17 cellular contexts compared by ENCODE assay signal in genomic region chr6:20657274-20657800, GRCh38.
"Had no signal": no experiment of that assay in that cellular context is flagged by ENCODE, and none has a peak within 500 bp of the region (broad histone marks: within the 10 kb centered on the region; RNA-seq: fewer than 3 reads in every experiment).

No MANE protein-coding gene starts in this region.

- H3K36me3 ChIP-seq: ovary had no signal

- H3K4me3 ChIP-seq: body of pancreas, mucosa of descending colon, ovary had no signal

- H3K9me3 Mint-ChIP-seq: activated CD8-positive, alpha-beta T cell treated with anti-CD3 and anti-CD28 coated beads for 36 hours; stimulated activated naive CD8-positive, alpha-beta T cell treated with anti-CD3 and anti-CD28 coated beads, Interleukin-15, amount 100 ng/mL, for 72 hours had no signal

- H3K27ac Mint-ChIP-seq: activated CD8-positive, alpha-beta T cell treated with anti-CD3 and anti-CD28 coated beads for 36 hours; activated naive CD8-positive, alpha-beta T cell; naive thymus-derived CD4-positive, alpha-beta T cell; stimulated activated naive CD8-positive, alpha-beta T cell treated with anti-CD3 and anti-CD28 coated beads, Interleukin-15, amount 100 ng/mL, for 72 hours; type B pancreatic cell had no signal

- H3K27me3 Mint-ChIP-seq: activated CD8-positive, alpha-beta T cell treated with anti-CD3 and anti-CD28 coated beads for 36 hours; activated naive CD8-positive, alpha-beta T cell; naive thymus-derived CD4-positive, alpha-beta T cell; stimulated activated naive CD8-positive, alpha-beta T cell treated with anti-CD3 and anti-CD28 coated beads, Interleukin-15, amount 100 ng/mL, for 72 hours; type B pancreatic cell had no signal

- DNase-seq: activated CD4-positive, alpha-beta T cell treated with anti-CD3 and anti-CD28 coated beads for 4 hours; activated CD8-positive, alpha-beta memory T cell treated with anti-CD3 and anti-CD28 coated beads, Interleukin-2, amount 50 U/mL, for 4 hours; activated CD8-positive, alpha-beta T cell treated with anti-CD3 and anti-CD28 coated beads for 36 hours; activated gamma-delta T cell treated with Interleukin-2 at 50 U/mL for 16 hours; amygdala; body of pancreas; cortex of kidney; effector CD4-positive, alpha-beta T cell; mucosa of descending colon; naive thymus-derived CD4-positive, alpha-beta T cell; ovary; stimulated activated CD4-positive, alpha-beta T cell treated with anti-CD3 and anti-CD28 coated beads, Interleukin-1b, Interleukin-23, amount 100 ng/mL, for 48 hours; stimulated activated naive CD8-positive, alpha-beta T cell treated with anti-CD3 and anti-CD28 coated beads, Interleukin-15, amount 100 ng/mL, for 72 hours had no signal

- H3K27me3 ChIP-seq: body of pancreas, ovary had no signal

- H3K27ac ChIP-seq: body of pancreas, ovary, VCaP had no signal

- ATAC-seq: activated CD8-positive, alpha-beta T cell treated with anti-CD3 and anti-CD28 coated beads for 36 hours; body of pancreas; left lobe of liver; mucosa of descending colon; naive thymus-derived CD4-positive, alpha-beta T cell; stimulated activated naive CD8-positive, alpha-beta T cell treated with anti-CD3 and anti-CD28 coated beads, Interleukin-15, amount 100 ng/mL, for 72 hours had no signal

- H3K9me3 ChIP-seq: body of pancreas, mucosa of descending colon, ovary had no signal

- H3K4me3 Mint-ChIP-seq: activated CD8-positive, alpha-beta T cell treated with anti-CD3 and anti-CD28 coated beads for 36 hours; activated naive CD8-positive, alpha-beta T cell; naive thymus-derived CD4-positive, alpha-beta T cell; stimulated activated naive CD8-positive, alpha-beta T cell treated with anti-CD3 and anti-CD28 coated beads, Interleukin-15, amount 100 ng/mL, for 72 hours had no signal
